In genomic region chr10:33273295-33274002, GRCh38 we compare ENCODE assay signal across 8 cellular contexts.
DNase-seq lines count a peak whose midpoint lies in the region; ATAC-seq and TF ChIP-seq lines count a peak whose summit lies in the region.

No MANE protein-coding gene starts in this region.

- TF ChIP-seq CTCF in PC-3 (conservative IDR thresholded peaks at IDR 0.05; ENCODE audit: low read depth, low read length) (no peak), epithelial cell of esophagus (IDR thresholded peaks at IDR 0.05; ENCODE audit: insufficient read depth, low read depth, low read length, missing control alignments) (peak; percentile 44)

- H3F3A ChIP-seq in PC-3 (ENCODE audit: low read length, unreplicated experiment): peaks cover 30% of the 10 kb centered on the region

- DNase-seq in DMS53 (lab: John Stamatoyannopoulos, UW): peak; percentile 94
- peak; percentile 100 for DNase-seq in PC-3
- DNase-seq in epithelial cell of esophagus (ENCODE audit: low read depth): peak; percentile 94
- no peak for DNase-seq in NCI-H510A treated with DMSO at 0.1 percent for 48 hours (lab: John Stamatoyannopoulos, UW)
- DNase-seq in activated naive CD4-positive, alpha-beta T cell (lab: John Stamatoyannopoulos, UW): no peak
- no peak for DNase-seq in COLO829 (ENCODE audit: low spot score)

- CTCF ChIA-PET in PC-3 (lab: Charles Lee): interaction anchor here (0.5 to 2.3 kb wide), 15 partner anchors 9 to 1704 kb away, joined by 3 to 71 read pairs (median 5); no protein-coding TSS in a partner anchor

- H3K9me3 ChIP-seq in PC-3 (ENCODE audit: low read length): no peaks in the 10 kb centered on the region
- H3K9me3 ChIP-seq in mucosa of stomach (ENCODE audit: control insufficient read depth, low read length): no peaks in the 10 kb centered on the region

- no peaks in the 10 kb centered on the region for H4K20me1 ChIP-seq in PC-3 (ENCODE audit: low read length)

- peak overlapping the region; percentile 70 for H3K4me2 ChIP-seq in PC-3 (ENCODE audit: low read length)

- H3K4me3 ChIP-seq in PC-3 (ENCODE audit: low read length): peak overlapping the region; percentile 47
- H3K4me3 ChIP-seq in epithelial cell of esophagus (ENCODE audit: low read length): peak overlapping the region; percentile 17
- H3K4me3 ChIP-seq in mucosa of stomach (ENCODE audit: low read length): peak overlapping the region; percentile 28

- ATAC-seq in PC-3 (peak; percentile 87), GM21381 (IDR thresholded peaks at IDR 0.05; ENCODE audit: unreplicated experiment) (no peak)

- H3K27ac ChIP-seq in PC-3 (ENCODE audit: low read length): peak overlapping the region; percentile 71

- TSS peak; percentile 92 for BruUV-seq in PC-3 (replicated peaks; lab: Mats Ljungman, UMichigan)

- peak overlapping the region; percentile 39 for H2AFZ ChIP-seq in PC-3 (ENCODE audit: low read length)

- POLR2A ChIA-PET in PC-3 (lab: Charles Lee; ENCODE audit: unreplicated experiment): interaction anchor here (0.6 to 2.6 kb wide), 17 partner anchors 10 to 800 kb away, joined by 3 to 32 read pairs (median 4); no protein-coding TSS in a partner anchor

- H3K4me1 ChIP-seq in PC-3 (ENCODE audit: insufficient read depth, low read length): peaks cover 66% of the 10 kb centered on the region
- peaks cover 15% of the 10 kb centered on the region for H3K4me1 ChIP-seq in mucosa of stomach (ENCODE audit: control insufficient read depth, insufficient read depth, low read length)

- no peaks in the 10 kb centered on the region for H3K27me3 ChIP-seq in PC-3 (ENCODE audit: low read length)
- no peaks in the 10 kb centered on the region for H3K27me3 ChIP-seq in mucosa of stomach (ENCODE audit: control insufficient read depth, insufficient read depth, low read length)

- H3K36me3 ChIP-seq in PC-3 (ENCODE audit: low read depth, low read length) (peaks cover 66% of the 10 kb centered on the region), mucosa of stomach (ENCODE audit: control insufficient read depth, insufficient read depth, low read length) (no peaks in the 10 kb centered on the region)

- H3K9ac ChIP-seq in PC-3 (ENCODE audit: low read length): peak overlapping the region; percentile 69
- peak overlapping the region; percentile 43 for H3K9ac ChIP-seq in mucosa of stomach (ENCODE audit: low read length)

- intact Hi-C loops in PC-3 (cut with micrococcal nuclease): loop anchor here (1.0 to 2.0 kb wide), 11 partner anchors 9 to 117 kb away; no protein-coding TSS in a partner anchor

- no peaks in the 10 kb centered on the region for H3K9me2 ChIP-seq in PC-3 (replicated peaks; ENCODE audit: low read length)

- H3K79me2 ChIP-seq in PC-3 (ENCODE audit: low read length): peaks cover 87% of the 10 kb centered on the region

Comparison
In these comparisons a context has a peak if more than half of its experiments do, and no peak if none do; other contexts are left out.
1. DNase-seq: peak in DMS53 (single experiment), PC-3 (single experiment) and epithelial cell of esophagus (single experiment); none in NCI-H510A treated with DMSO at 0.1 percent for 48 hours (single experiment), activated naive CD4-positive, alpha-beta T cell (0 of 4) and COLO829 (single experiment).
2. Peak in every context shown above with its lines, with median percentiles within 50 percentile points of each other: H3K4me3 ChIP-seq.